In genomic region chr22:26781062-26781461, GRCh38 we compare ENCODE assay signal across 19 cellular contexts.
"Had no signal": no experiment of that assay in that cellular context is flagged by ENCODE, and none has a peak within 500 bp of the region (broad histone marks: within the 10 kb centered on the region; RNA-seq: fewer than 3 reads in every experiment).

No MANE protein-coding gene starts in this region.

- H3K9ac ChIP-seq: SK-N-SH had no signal

- DNase-seq: KBM-7, MV-4-11, NCI-H1048, NCI-H1105, NCI-H187, NCI-H2029, NCI-H2081 treated with DMSO at 0.1 percent for 48 hours, NCI-H226, NCI-H446, NCI-H510A, NCI-H524 treated with DMSO at 0.1 percent for 48 hours, NCI-H69, NCI-H774, RPMI8226, SHP77, SW 1271, T-cell had no signal

- H3K9me3 ChIP-seq: SK-N-SH had no signal

- H3K4me2 ChIP-seq: SK-N-SH had no signal

- ATAC-seq: T-cell had no signal

- FAIRE-seq: RCC 7860 had no signal
